12 cellular contexts compared by ENCODE assay signal in the genomic region with DNA sequence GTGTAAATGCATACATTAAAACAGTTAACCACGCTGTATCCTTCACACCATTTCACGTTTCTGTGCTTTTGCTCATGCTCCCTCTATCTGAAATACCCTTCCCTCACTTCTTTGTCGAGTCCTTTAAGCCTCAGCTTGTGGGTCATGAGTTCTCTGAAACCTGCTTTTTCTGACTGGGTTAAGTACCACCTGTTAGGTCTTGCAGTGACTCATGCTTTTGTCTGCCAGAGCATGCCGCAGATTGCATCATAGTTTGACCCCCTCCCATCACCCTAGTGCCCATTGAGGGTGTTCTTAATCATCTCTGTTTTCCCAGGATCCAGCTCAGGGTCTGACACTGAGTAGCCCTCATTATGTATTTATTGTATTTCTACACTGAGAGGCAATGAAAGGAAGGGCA.
DNase-seq lines count a peak whose midpoint lies in the region; ATAC-seq and TF ChIP-seq lines count a peak whose summit lies in the region.
"Had no signal": no experiment of that assay in that cellular context is flagged by ENCODE, and none has a peak within 500 bp of the region (broad histone marks: within the 10 kb centered on the region; RNA-seq: fewer than 3 reads in every experiment).

No MANE protein-coding gene starts in this region.

- no peaks in the 10 kb centered on the region for H4K20me1 ChIP-seq in Karpas-422 (ENCODE audit: insufficient read depth, low read depth, low read length)

- no peak overlapping the region for H3K27ac ChIP-seq in Karpas-422 (ENCODE audit: low read length)

- ATAC-seq in HG02571 (IDR thresholded peaks at IDR 0.05; ENCODE audit: unreplicated experiment) = no peak

- no peak overlapping the region for H3K9ac ChIP-seq in Karpas-422 (ENCODE audit: low read length)

- H3K4me3 ChIP-seq in astrocyte of the cerebellum (ENCODE audit: low read depth, low read length) = no peak overlapping the region
- no peak overlapping the region for H3K4me3 ChIP-seq in Karpas-422 (ENCODE audit: low read length)
- H3K4me3 ChIP-seq: smooth muscle cell had no signal

- no peaks in the 10 kb centered on the region for H3K36me3 ChIP-seq in Karpas-422 (ENCODE audit: insufficient read depth, low read length)

- no peak overlapping the region for H2AFZ ChIP-seq in Karpas-422 (ENCODE audit: low read length)

- in situ Hi-C loops in astrocyte of the cerebellum (cut with HindIII; ENCODE audit: low sequenced_read_pairs) = no loop called here

- H3K79me2 ChIP-seq in Karpas-422 (ENCODE audit: low read length) = no peaks in the 10 kb centered on the region

- H3K4me1 ChIP-seq in Karpas-422 (ENCODE audit: low read length) = no peaks in the 10 kb centered on the region

- DNase-seq in DMS 273 (lab: John Stamatoyannopoulos, UW; ENCODE audit: unreplicated experiment) (peak; percentile 56), NCI-H1092 (lab: John Stamatoyannopoulos, UW) (peak; percentile 19), NCI-H345 (lab: John Stamatoyannopoulos, UW) (peak; percentile 81), astrocyte of the cerebellum (ENCODE audit: low read depth) (peak; percentile 0), HCEC 1CT (no peak), Karpas-422 (no peak)
- DNase-seq in stimulated activated CD4-positive, alpha-beta T cell treated with anti-CD3 and anti-CD28 coated beads, Interleukin-4, amount 100 ng/mL, for 1 hour = no peak
- DNase-seq: activated CD4-positive, alpha-beta T cell treated with anti-CD3 and anti-CD28 coated beads for 48 hours; activated T-cell treated with anti-CD3 and anti-CD28 coated beads, Interleukin-2, amount 50 U/mL, for 1 hour; NCI-H1048 had no signal

- TF ChIP-seq CTCF in astrocyte of the cerebellum (IDR thresholded peaks at IDR 0.05; ENCODE audit: low read depth, low read length, missing control alignments) = no peak

- no peaks in the 10 kb centered on the region for H3K9me2 ChIP-seq in Karpas-422 (replicated peaks; ENCODE audit: insufficient read depth, low read length)

- H3K4me2 ChIP-seq in Karpas-422 (ENCODE audit: low read depth, low read length, poor library complexity, severe bottlenecking) = no peak overlapping the region
- H3K4me2 ChIP-seq: smooth muscle cell had no signal

- no peaks in the 10 kb centered on the region for H3K9me3 ChIP-seq in Karpas-422 (ENCODE audit: low read length)

- H3K27me3 ChIP-seq in Karpas-422 (ENCODE audit: low read length) = no peaks in the 10 kb centered on the region

Comparison
In these comparisons a context has a peak if more than half of its experiments do, and no peak if none do; other contexts are left out.
1. DNase-seq: peak in DMS 273 (single experiment), NCI-H1092 (single experiment), NCI-H345 (single experiment) and astrocyte of the cerebellum (single experiment); none in stimulated activated CD4-positive, alpha-beta T cell treated with anti-CD3 and anti-CD28 coated beads, Interleukin-4, amount 100 ng/mL, for 1 hour (single experiment), HCEC 1CT (single experiment) and Karpas-422 (single experiment).